Comparison of ENCODE assay signal across 8 cellular contexts in genomic region chr12:108821407-108822397, GRCh38. TPM values are rescaled to one million over a fixed set of nuclear protein-coding genes. Genes with fewer than 3 reads are reported as not detected.
DNase-seq lines count a peak whose midpoint lies in the region; ATAC-seq lines count a peak whose summit lies in the region.

No MANE protein-coding gene starts in this region.

- H3K9me3 Mint-ChIP-seq in activated CD4-positive, alpha-beta memory T cell treated with anti-CD3 and anti-CD28 coated beads, Interleukin-2, amount 10 ng/mL, durations not matched to agents 7 days and 5 days, result no peaks in the 10 kb centered on the region
- no peaks in the 10 kb centered on the region for H3K9me3 Mint-ChIP-seq in memory B cell

- H3K27ac Mint-ChIP-seq in activated CD4-positive, alpha-beta memory T cell treated with anti-CD3 and anti-CD28 coated beads, Interleukin-2, amount 10 ng/mL, durations not matched to agents 7 days and 5 days, result peak overlapping the region; percentile 80
- H3K27ac Mint-ChIP-seq in memory B cell, result peak overlapping the region; percentile 60

- H3K36me3 Mint-ChIP-seq in activated CD4-positive, alpha-beta memory T cell treated with anti-CD3 and anti-CD28 coated beads, Interleukin-2, amount 10 ng/mL, durations not matched to agents 7 days and 5 days (ENCODE audit: low read depth), result peaks cover 53% of the 10 kb centered on the region
- H3K36me3 Mint-ChIP-seq in memory B cell, result peaks cover 10% of the 10 kb centered on the region

- POLR2A ChIA-PET in activated CD4-positive, alpha-beta memory T cell treated with anti-CD3 and anti-CD28 coated beads, Interleukin-2, amount 10 ng/mL, durations not matched to agents 7 days and 5 days (lab: Charles Lee), result interaction anchor here (0.6 to 7.5 kb wide), 6 partner anchors 10 to 253 kb away, joined by 3 to 45 read pairs (median 3); partner anchors contain the start of gene SSH1

- CTCF ChIA-PET in activated CD4-positive, alpha-beta memory T cell treated with anti-CD3 and anti-CD28 coated beads, Interleukin-2, amount 10 ng/mL, durations not matched to agents 7 days and 5 days (lab: Charles Lee), result interaction anchor here (0.6 to 1.5 kb wide), 5 partner anchors 9 to 157 kb away, joined by 3 to 6 read pairs (median 3); no protein-coding TSS in a partner anchor

- in situ Hi-C loops in G401 (cut with HindIII; ENCODE audit: low sequenced_read_pairs), result no loop called here

- peak; percentile 58 for ATAC-seq in GM21723 (IDR thresholded peaks at IDR 0.05; ENCODE audit: unreplicated experiment)
- ATAC-seq in memory B cell (ENCODE audit: low read depth), result no peak
- no peak for ATAC-seq in HG03342 (IDR thresholded peaks at IDR 0.05; ENCODE audit: unreplicated experiment)

- H3K4me3 Mint-ChIP-seq in activated CD4-positive, alpha-beta memory T cell treated with anti-CD3 and anti-CD28 coated beads, Interleukin-2, amount 10 ng/mL, durations not matched to agents 7 days and 5 days, result peak overlapping the region; percentile 18
- H3K4me3 Mint-ChIP-seq in memory B cell, result no peak overlapping the region

- DNase-seq in CD1c-positive myeloid dendritic cell (ENCODE audit: extremely low spot score) (peak; percentile 85), memory B cell (ENCODE audit: low spot score in 2 of 2) (no peak), iPS-NIHi7 (ENCODE audit: extremely low spot score) (no peak), SKM-1 (lab: John Stamatoyannopoulos, UW; ENCODE audit: unreplicated experiment) (no peak), G401 (ENCODE audit: low spot score) (no peak)
- peak; percentile 35 for DNase-seq in activated CD4-positive, alpha-beta memory T cell treated with anti-CD3 and anti-CD28 coated beads, Interleukin-2, amount 10 ng/mL, durations not matched to agents 7 days and 5 days

- no peaks in the 10 kb centered on the region for H3K27me3 Mint-ChIP-seq in activated CD4-positive, alpha-beta memory T cell treated with anti-CD3 and anti-CD28 coated beads, Interleukin-2, amount 10 ng/mL, durations not matched to agents 7 days and 5 days
- no peaks in the 10 kb centered on the region for H3K27me3 Mint-ChIP-seq in memory B cell

- H3K4me1 Mint-ChIP-seq in activated CD4-positive, alpha-beta memory T cell treated with anti-CD3 and anti-CD28 coated beads, Interleukin-2, amount 10 ng/mL, durations not matched to agents 7 days and 5 days, result peaks cover 57% of the 10 kb centered on the region
- H3K4me1 Mint-ChIP-seq in memory B cell, result peaks cover 30% of the 10 kb centered on the region

RNA-seq across cellular contexts. Expression of gene SSH1, which starts 35.7 kb away (rescaled TPM):
- total RNA-seq in activated CD4-positive, alpha-beta memory T cell treated with anti-CD3 and anti-CD28 coated beads, Interleukin-2, amount 10 ng/mL, durations not matched to agents 7 days and 5 days, result 10 to 100 TPM; 56.7 to 57.4 TPM
- total RNA-seq in G401 (2014; rRNA removed; shearing (Covaris generic)), result 34.8 and 45.1 TPM in 2 replicates

RNA-seq across cellular contexts. Expression of gene DAO, which starts 58.2 kb away (rescaled TPM):
- not detected for total RNA-seq in activated CD4-positive, alpha-beta memory T cell treated with anti-CD3 and anti-CD28 coated beads, Interleukin-2, amount 10 ng/mL, durations not matched to agents 7 days and 5 days
- 21.5 and 22.1 TPM in 2 replicates for total RNA-seq in G401 (2014; rRNA removed; shearing (Covaris generic))

Comparison
In these comparisons a context has a peak if more than half of its experiments do, and no peak if none do; other contexts are left out.
1. DNase-seq: peak in CD1c-positive myeloid dendritic cell (single experiment) and activated CD4-positive, alpha-beta memory T cell treated with anti-CD3 and anti-CD28 coated beads, Interleukin-2, amount 10 ng/mL, durations not matched to agents 7 days and 5 days (single experiment); none in memory B cell (0 of 2), iPS-NIHi7 (single experiment), SKM-1 (single experiment) and G401 (single experiment).
2. RNA of gene DAO, which starts 58.2 kb away (total RNA-seq): 21.5 to 22.1 TPM in G401; not detected in activated CD4-positive, alpha-beta memory T cell treated with anti-CD3 and anti-CD28 coated beads, Interleukin-2, amount 10 ng/mL, durations not matched to agents 7 days and 5 days; every median in the first group is over 10 times any median in the second.